ENCODE assay signal across 1 cellular context in the genomic region with DNA sequence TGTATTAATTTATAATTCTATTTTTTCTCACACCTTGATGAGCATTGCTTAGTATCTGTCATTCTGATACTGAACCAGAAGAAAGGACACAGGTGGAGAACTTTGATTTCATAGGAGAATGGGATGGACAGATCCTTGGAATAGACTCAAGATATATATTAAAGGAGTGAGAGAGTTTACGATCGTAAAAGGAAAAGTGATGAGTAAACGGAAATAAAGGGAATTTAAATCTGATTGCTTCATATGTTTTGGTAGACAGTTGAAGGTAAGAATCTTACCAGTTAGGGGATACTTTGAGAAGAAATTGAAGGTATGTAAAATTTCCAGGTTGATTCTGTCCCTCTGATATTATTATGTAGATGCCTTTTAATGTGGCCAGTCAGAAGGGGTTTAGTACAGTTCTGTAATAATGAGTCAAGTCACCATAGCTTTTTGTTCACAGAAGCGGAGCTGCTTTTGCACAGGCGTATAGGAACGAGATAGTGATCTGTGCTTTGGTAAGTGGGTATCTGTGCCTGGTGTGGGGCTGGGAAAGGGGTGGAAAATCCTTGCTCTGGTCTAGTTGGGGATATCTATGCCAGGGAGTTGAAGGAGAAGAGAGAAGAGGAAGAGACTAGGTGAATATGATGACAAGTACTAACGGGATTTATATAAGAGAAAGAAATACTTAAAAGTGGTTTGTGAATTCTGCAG.
A peak's percentile ranks its signal among the peaks of the same experiment; 100 is the strongest.
TF ChIP-seq lines count a peak whose summit lies in the region.

No MANE protein-coding gene starts in this region.

TF ChIP-seq in K562, 482 proteins besides CTCF, POLR2A, EP300 and RAD21:
- TF ChIP-seq, protein P1, sequence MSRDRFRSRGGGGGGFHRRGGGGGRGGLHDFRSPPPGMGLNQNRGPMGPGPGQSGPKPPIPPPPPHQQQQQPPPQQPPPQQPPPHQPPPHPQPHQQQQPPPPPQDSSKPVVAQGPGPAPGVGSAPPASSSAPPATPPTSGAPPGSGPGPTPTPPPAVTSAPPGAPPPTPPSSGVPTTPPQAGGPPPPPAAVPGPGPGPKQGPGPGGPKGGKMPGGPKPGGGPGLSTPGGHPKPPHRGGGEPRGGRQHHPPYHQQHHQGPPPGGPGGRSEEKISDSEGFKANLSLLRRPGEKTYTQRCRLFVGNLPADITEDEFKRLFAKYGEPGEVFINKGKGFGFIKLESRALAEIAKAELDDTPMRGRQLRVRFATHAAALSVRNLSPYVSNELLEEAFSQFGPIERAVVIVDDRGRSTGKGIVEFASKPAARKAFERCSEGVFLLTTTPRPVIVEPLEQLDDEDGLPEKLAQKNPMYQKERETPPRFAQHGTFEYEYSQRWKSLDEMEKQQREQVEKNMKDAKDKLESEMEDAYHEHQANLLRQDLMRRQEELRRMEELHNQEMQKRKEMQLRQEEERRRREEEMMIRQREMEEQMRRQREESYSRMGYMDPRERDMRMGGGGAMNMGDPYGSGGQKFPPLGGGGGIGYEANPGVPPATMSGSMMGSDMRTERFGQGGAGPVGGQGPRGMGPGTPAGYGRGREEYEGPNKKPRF (IDR thresholded peaks at IDR 0.05; ENCODE audit: low read depth, low read length), result no peak
- TF ChIP-seq TEAD4 (IDR thresholded peaks at IDR 0.05; ENCODE audit: low read length), result no peak
- TF ChIP-seq TEAD4 (CRISPR knock-in tag; IDR thresholded peaks at IDR 0.05; ENCODE audit: borderline replicate concordance), result no peak
- TF ChIP-seq YY1 (IDR thresholded peaks at IDR 0.05; ENCODE audit: borderline replicate concordance in 1 of 3, control insufficient read depth in 1 of 3, extremely low read depth in 1 of 3, insufficient read depth in 3 of 3, insufficient read length in 1 of 3, insufficient replicate concordance in 2 of 3, low read depth in 1 of 3, low read length in 2 of 3), result no peak
- TF ChIP-seq TAF7 (tag; IDR thresholded peaks at IDR 0.05), result no peak
- TF ChIP-seq, protein P2, sequence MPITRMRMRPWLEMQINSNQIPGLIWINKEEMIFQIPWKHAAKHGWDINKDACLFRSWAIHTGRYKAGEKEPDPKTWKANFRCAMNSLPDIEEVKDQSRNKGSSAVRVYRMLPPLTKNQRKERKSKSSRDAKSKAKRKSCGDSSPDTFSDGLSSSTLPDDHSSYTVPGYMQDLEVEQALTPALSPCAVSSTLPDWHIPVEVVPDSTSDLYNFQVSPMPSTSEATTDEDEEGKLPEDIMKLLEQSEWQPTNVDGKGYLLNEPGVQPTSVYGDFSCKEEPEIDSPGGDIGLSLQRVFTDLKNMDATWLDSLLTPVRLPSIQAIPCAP (CRISPR knock-in tag; IDR thresholded peaks at IDR 0.05; ENCODE audit: borderline replicate concordance), result no peak
- TF ChIP-seq, protein P3, sequence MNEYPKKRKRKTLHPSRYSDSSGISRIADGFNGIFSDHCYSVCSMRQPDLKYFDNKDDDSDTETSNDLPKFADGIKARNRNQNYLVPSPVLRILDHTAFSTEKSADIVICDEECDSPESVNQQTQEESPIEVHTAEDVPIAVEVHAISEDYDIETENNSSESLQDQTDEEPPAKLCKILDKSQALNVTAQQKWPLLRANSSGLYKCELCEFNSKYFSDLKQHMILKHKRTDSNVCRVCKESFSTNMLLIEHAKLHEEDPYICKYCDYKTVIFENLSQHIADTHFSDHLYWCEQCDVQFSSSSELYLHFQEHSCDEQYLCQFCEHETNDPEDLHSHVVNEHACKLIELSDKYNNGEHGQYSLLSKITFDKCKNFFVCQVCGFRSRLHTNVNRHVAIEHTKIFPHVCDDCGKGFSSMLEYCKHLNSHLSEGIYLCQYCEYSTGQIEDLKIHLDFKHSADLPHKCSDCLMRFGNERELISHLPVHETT (CRISPR knock-in tag; conservative IDR thresholded peaks at IDR 0.05 in 1 of 2, IDR thresholded peaks at IDR 0.05 in 1 of 2), result no peak
- TF ChIP-seq MAFG (tag; conservative IDR thresholded peaks at IDR 0.05), result 0 out of 2 replicates have a peak, but pooled peaks have one; percentile 22
- TF ChIP-seq, protein P4, sequence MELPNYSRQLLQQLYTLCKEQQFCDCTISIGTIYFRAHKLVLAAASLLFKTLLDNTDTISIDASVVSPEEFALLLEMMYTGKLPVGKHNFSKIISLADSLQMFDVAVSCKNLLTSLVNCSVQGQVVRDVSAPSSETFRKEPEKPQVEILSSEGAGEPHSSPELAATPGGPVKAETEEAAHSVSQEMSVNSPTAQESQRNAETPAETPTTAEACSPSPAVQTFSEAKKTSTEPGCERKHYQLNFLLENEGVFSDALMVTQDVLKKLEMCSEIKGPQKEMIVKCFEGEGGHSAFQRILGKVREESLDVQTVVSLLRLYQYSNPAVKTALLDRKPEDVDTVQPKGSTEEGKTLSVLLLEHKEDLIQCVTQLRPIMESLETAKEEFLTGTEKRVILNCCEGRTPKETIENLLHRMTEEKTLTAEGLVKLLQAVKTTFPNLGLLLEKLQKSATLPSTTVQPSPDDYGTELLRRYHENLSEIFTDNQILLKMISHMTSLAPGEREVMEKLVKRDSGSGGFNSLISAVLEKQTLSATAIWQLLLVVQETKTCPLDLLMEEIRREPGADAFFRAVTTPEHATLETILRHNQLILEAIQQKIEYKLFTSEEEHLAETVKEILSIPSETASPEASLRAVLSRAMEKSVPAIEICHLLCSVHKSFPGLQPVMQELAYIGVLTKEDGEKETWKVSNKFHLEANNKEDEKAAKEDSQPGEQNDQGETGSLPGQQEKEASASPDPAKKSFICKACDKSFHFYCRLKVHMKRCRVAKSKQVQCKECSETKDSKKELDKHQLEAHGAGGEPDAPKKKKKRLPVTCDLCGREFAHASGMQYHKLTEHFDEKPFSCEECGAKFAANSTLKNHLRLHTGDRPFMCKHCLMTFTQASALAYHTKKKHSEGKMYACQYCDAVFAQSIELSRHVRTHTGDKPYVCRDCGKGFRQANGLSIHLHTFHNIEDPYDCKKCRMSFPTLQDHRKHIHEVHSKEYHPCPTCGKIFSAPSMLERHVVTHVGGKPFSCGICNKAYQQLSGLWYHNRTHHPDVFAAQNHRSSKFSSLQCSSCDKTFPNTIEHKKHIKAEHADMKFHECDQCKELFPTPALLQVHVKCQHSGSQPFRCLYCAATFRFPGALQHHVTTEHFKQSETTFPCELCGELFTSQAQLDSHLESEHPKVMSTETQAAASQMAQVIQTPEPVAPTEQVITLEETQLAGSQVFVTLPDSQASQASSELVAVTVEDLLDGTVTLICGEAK (IDR thresholded peaks at IDR 0.05), result no peak
- TF ChIP-seq, protein P4 (CRISPR knock-in tag; IDR thresholded peaks at IDR 0.05), result no peak
- TF ChIP-seq C11orf30 (IDR thresholded peaks at IDR 0.05; ENCODE audit: low read depth), result peak; percentile 56
- TF ChIP-seq XRCC3 (IDR thresholded peaks at IDR 0.05), result no peak
- TF ChIP-seq, protein P5, sequence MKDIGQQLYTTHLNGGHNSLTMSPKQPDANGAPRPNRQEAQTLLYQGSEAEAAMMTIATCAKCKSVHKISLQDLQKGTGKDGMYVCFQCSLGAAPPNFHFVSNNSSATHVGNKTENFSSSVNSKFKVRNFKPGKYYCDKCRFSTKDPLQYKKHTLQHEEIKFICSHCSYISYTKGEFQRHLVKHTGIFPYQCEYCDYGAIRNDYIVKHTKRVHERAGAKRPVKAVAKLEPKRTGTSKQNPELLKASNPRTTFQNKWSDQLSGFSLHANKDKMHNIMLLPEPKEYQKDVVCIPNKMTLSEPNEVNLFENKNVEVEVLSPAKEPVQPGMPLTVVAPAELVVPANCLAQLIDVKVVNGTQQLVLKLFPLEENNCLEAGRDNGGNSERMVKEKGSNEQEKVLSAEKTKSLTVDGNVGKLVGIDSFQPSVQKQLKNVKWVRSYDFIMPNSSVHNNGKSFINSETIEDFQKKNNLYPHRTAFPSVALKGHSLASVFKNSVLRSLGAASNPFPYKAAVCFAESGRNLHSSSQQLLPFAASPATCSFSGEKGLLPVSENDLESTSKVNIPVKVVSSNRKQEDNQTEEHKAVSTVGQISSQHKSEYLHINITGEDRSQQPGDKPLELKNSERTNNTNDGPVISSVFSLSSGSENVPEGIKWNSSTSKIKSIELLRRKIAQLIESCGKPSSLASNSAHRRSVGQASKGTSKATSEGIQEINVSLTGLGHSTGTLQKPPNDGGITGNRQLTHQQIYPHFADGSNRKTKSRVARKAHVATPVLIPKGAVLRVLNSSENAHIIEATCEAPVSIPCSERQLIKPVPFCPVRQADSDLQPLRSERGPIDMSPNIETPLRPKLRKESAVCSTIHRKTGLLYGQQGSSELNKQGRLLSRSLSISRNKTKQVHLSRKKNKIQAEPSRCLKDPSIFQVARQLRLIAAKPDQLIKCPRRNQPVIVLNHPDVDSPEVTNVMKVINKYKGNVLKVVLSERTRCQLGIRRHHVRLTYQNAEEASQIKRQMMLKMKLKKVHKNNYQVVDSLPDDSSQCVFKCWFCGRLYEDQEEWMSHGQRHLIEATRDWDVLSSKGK (CRISPR knock-in tag; IDR thresholded peaks at IDR 0.05), result no peak
- no peak for TF ChIP-seq PRPF4 (IDR thresholded peaks at IDR 0.05; ENCODE audit: insufficient read depth, low read depth, low read length, poor library complexity, severe bottlenecking)
- no peak for TF ChIP-seq ZNF696 (CRISPR knock-in tag; conservative IDR thresholded peaks at IDR 0.05)
- TF ChIP-seq ZNF316 (IDR thresholded peaks at IDR 0.05), result peak; percentile 72
- TF ChIP-seq, protein P6, sequence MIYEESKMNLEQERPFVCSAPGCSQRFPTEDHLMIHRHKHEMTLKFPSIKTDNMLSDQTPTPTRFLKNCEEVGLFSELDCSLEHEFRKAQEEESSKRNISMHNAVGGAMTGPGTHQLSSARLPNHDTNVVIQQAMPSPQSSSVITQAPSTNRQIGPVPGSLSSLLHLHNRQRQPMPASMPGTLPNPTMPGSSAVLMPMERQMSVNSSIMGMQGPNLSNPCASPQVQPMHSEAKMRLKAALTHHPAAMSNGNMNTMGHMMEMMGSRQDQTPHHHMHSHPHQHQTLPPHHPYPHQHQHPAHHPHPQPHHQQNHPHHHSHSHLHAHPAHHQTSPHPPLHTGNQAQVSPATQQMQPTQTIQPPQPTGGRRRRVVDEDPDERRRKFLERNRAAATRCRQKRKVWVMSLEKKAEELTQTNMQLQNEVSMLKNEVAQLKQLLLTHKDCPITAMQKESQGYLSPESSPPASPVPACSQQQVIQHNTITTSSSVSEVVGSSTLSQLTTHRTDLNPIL (CRISPR knock-in tag; IDR thresholded peaks at IDR 0.05), result no peak
- TF ChIP-seq NR1H2 (CRISPR knock-in tag; IDR thresholded peaks at IDR 0.05), result no peak
- no peak for TF ChIP-seq CREB1 (IDR thresholded peaks at IDR 0.05)
- TF ChIP-seq CREB1 (CRISPR knock-in tag; IDR thresholded peaks at IDR 0.05), result no peak
- TF ChIP-seq POU5F1 (IDR thresholded peaks at IDR 0.05; ENCODE audit: borderline replicate concordance, low read depth, low read length, partially characterized antibody), result no peak
- no peak for TF ChIP-seq TRIM28 (IDR thresholded peaks at IDR 0.05)
- TF ChIP-seq, protein P7, sequence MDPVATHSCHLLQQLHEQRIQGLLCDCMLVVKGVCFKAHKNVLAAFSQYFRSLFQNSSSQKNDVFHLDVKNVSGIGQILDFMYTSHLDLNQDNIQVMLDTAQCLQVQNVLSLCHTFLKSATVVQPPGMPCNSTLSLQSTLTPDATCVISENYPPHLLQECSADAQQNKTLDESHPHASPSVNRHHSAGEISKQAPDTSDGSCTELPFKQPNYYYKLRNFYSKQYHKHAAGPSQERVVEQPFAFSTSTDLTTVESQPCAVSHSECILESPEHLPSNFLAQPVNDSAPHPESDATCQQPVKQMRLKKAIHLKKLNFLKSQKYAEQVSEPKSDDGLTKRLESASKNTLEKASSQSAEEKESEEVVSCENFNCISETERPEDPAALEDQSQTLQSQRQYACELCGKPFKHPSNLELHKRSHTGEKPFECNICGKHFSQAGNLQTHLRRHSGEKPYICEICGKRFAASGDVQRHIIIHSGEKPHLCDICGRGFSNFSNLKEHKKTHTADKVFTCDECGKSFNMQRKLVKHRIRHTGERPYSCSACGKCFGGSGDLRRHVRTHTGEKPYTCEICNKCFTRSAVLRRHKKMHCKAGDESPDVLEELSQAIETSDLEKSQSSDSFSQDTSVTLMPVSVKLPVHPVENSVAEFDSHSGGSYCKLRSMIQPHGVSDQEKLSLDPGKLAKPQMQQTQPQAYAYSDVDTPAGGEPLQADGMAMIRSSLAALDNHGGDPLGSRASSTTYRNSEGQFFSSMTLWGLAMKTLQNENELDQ (CRISPR knock-in tag; IDR thresholded peaks at IDR 0.05; ENCODE audit: borderline replicate concordance), result no peak
- TF ChIP-seq, protein P8, sequence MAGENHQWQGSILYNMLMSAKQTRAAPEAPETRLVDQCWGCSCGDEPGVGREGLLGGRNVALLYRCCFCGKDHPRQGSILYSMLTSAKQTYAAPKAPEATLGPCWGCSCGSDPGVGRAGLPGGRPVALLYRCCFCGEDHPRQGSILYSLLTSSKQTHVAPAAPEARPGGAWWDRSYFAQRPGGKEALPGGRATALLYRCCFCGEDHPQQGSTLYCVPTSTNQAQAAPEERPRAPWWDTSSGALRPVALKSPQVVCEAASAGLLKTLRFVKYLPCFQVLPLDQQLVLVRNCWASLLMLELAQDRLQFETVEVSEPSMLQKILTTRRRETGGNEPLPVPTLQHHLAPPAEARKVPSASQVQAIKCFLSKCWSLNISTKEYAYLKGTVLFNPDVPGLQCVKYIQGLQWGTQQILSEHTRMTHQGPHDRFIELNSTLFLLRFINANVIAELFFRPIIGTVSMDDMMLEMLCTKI (IDR thresholded peaks at IDR 0.05; ENCODE audit: partially characterized antibody), result no peak
- TF ChIP-seq COPS2 (conservative IDR thresholded peaks at IDR 0.05), result no peak
- no peak for TF ChIP-seq ZNF133 (CRISPR knock-in tag; IDR thresholded peaks at IDR 0.05)
- no peak for TF ChIP-seq NRF1 (conservative IDR thresholded peaks at IDR 0.05 in 1 of 2, IDR thresholded peaks at IDR 0.05 in 1 of 2)
TF ChIP-seq in K562: peak in this region for 3.
